Comparison of ENCODE assay signal across 8 cellular contexts in genomic region chr1:166875734-166876539, GRCh38. TPM values are rescaled to one million over a fixed set of nuclear protein-coding genes. Genes with fewer than 3 reads are reported as not detected.
A peak's percentile ranks its signal among the peaks of the same experiment; 100 is the strongest.
DNase-seq lines count a peak whose midpoint lies in the region; ATAC-seq and TF ChIP-seq lines count a peak whose summit lies in the region.

TADA1 (minus strand) TSS chr1:166876264; CDS start chr1:166876233, 31 bp downstream.

- H3K27me3 Mint-ChIP-seq in activated B cell treated with CpG ODN at 0.5 μM for 24 hours (no peaks in the 10 kb centered on the region), immature natural killer cell (ENCODE audit: low read depth in 3 of 3) (peaks cover 3 to 7% (median 7%) of the 10 kb centered on the region in 3 donors)

- POLR2A ChIA-PET in activated B cell treated with CpG ODN at 0.5 μM for 24 hours (lab: Charles Lee) = interaction anchor here (0.6 to 1.8 kb wide), 12 partner anchors 9 to 1107 kb away, joined by 3 to 31 read pairs (median 4); partner anchors contain the start of genes POGK and TMCO1

- H3K4me3 Mint-ChIP-seq in activated B cell treated with CpG ODN at 0.5 μM for 24 hours = peak within 1 kb of the TSS; percentile 96
- peak within 1 kb of the TSS; percentile 93 to 99 (median 96) for H3K4me3 Mint-ChIP-seq in immature natural killer cell

- CTCF ChIA-PET in activated B cell treated with CpG ODN at 0.5 μM for 24 hours (lab: Charles Lee) = interaction anchor here (1.9 to 2.8 kb wide), 2 partner anchors 34 to 184 kb away, joined by 12 to 19 read pairs; no protein-coding TSS in a partner anchor

- H3K36me3 Mint-ChIP-seq in activated B cell treated with CpG ODN at 0.5 μM for 24 hours (ENCODE audit: low read depth) (peaks cover 11% of the 10 kb centered on the region), immature natural killer cell (peaks cover 0 to 4% (median 0%) of the 10 kb centered on the region in 3 donors)

- H3K4me1 Mint-ChIP-seq in activated B cell treated with CpG ODN at 0.5 μM for 24 hours = peaks cover 30% of the 10 kb centered on the region
- peaks cover 37 to 64% of the 10 kb centered on the region in 2 donors for H3K4me1 Mint-ChIP-seq in immature natural killer cell

- TF ChIP-seq POLR2A in GM18951 (IDR thresholded peaks at IDR 0.05; ENCODE audit: extremely low read depth, insufficient read depth, insufficient read length) = peak; percentile 57

- peak; percentile 94 for ATAC-seq in HG03196 (IDR thresholded peaks at IDR 0.05; ENCODE audit: unreplicated experiment)
- ATAC-seq in activated B cell treated with CpG ODN at 0.5 μM for 24 hours (ENCODE audit: low read depth) = peak; percentile 93

- peak; percentile 95 for DNase-seq in AG08396 (ENCODE audit: low spot score)
- DNase-seq in NCI-H345 (lab: John Stamatoyannopoulos, UW) = peak; percentile 99
- DNase-seq in activated B cell treated with CpG ODN at 0.5 μM for 24 hours = peak; percentile 94
- DNase-seq in central memory CD4-positive, alpha-beta T cell = peak; percentile 96
- DNase-seq in immature natural killer cell = peak; percentile 96 to 97 (median 96)
- peak; percentile 91 for DNase-seq in smooth muscle cell of the brain vasculature (ENCODE audit: low read depth, low spot score)

- intact Hi-C loops in activated B cell treated with CpG ODN at 0.5 μM for 24 hours (cut with micrococcal nuclease) = loop anchor here (1.0 to 5.0 kb wide), 4 partner anchors 37 to 1060 kb away; partner anchors contain the start of genes DCAF6, MPZL1, POGK and POU2F1

- H3K27ac Mint-ChIP-seq in activated B cell treated with CpG ODN at 0.5 μM for 24 hours (peak within 1 kb of the TSS; percentile 98), immature natural killer cell (peak within 1 kb of the TSS; percentile 92 to 98 (median 98))

- TF ChIP-seq CTCF in activated B cell treated with CpG ODN at 0.5 μM for 24 hours (IDR thresholded peaks at IDR 0.05) = no peak

- H3K9me3 Mint-ChIP-seq in activated B cell treated with CpG ODN at 0.5 μM for 24 hours (no peaks in the 10 kb centered on the region), immature natural killer cell (no peaks in the 10 kb centered on the region)

- in situ Hi-C loops in GM18951 (cut with MboI; ENCODE audit: low sequenced_read_pairs, unreplicated experiment) = no loop called here

RNA-seq across cellular contexts. Expression of gene TADA1, which starts in this region (rescaled TPM):
- 13.6 and 15.3 TPM in 2 replicates for total RNA-seq in activated B cell treated with CpG ODN at 0.5 μM for 24 hours
- polyA plus RNA-seq in immature natural killer cell = 10 to 100 TPM; 14.4 to 16.6 (median 16.3) TPM

Comparison
In these comparisons a context has a peak if more than half of its experiments do, and no peak if none do; other contexts are left out.
1. Peak in every context shown above with its lines: DNase-seq and ATAC-seq.